ENCODE assay signal across 21 cellular contexts in genomic region chr5:32534056-32534455, GRCh38. TPM values are rescaled to one million over a fixed set of nuclear protein-coding genes. Genes with fewer than 3 reads are reported as not detected.
DNase-seq lines count a peak whose midpoint lies in the region; ATAC-seq and TF ChIP-seq lines count a peak whose summit lies in the region.
"Had no signal": no experiment of that assay in that cellular context is flagged by ENCODE, and none has a peak within 500 bp of the region (broad histone marks: within the 10 kb centered on the region; RNA-seq: fewer than 3 reads in every experiment).

No MANE protein-coding gene starts in this region.

- peaks cover 16% of the 10 kb centered on the region for H3K36me3 Mint-ChIP-seq in activated CD4-positive, alpha-beta T cell treated with anti-CD3 and anti-CD28 coated beads, Interleukin-2, amount 10 ng/mL, durations not matched to agents 24 days and 14 days (ENCODE audit: low read depth)
- peaks cover 35% of the 10 kb centered on the region for H3K36me3 Mint-ChIP-seq in activated CD4-positive, alpha-beta memory T cell treated with anti-CD3 and anti-CD28 coated beads, Interleukin-2, amount 10 ng/mL, durations not matched to agents 7 days and 5 days (ENCODE audit: low read depth)
- H3K36me3 Mint-ChIP-seq: CD14-positive monocyte had no signal

- H3K27ac Mint-ChIP-seq in activated CD4-positive, alpha-beta T cell treated with anti-CD3 and anti-CD28 coated beads, Interleukin-2, amount 10 ng/mL, durations not matched to agents 24 days and 14 days = peak overlapping the region; percentile 57
- peak overlapping the region; percentile 63 for H3K27ac Mint-ChIP-seq in activated CD4-positive, alpha-beta memory T cell treated with anti-CD3 and anti-CD28 coated beads, Interleukin-2, amount 10 ng/mL, durations not matched to agents 7 days and 5 days

- peak; percentile 31 for ATAC-seq in gastroesophageal sphincter
- ATAC-seq in GM18498 (IDR thresholded peaks at IDR 0.05; ENCODE audit: unreplicated experiment) = no peak
- ATAC-seq in HG03135 (IDR thresholded peaks at IDR 0.05; ENCODE audit: unreplicated experiment) = no peak
- ATAC-seq: A549 had no signal

- H3K9me3 Mint-ChIP-seq in activated CD4-positive, alpha-beta T cell treated with anti-CD3 and anti-CD28 coated beads, Interleukin-2, amount 10 ng/mL, durations not matched to agents 24 days and 14 days = no peaks in the 10 kb centered on the region
- H3K9me3 Mint-ChIP-seq in activated CD4-positive, alpha-beta memory T cell treated with anti-CD3 and anti-CD28 coated beads, Interleukin-2, amount 10 ng/mL, durations not matched to agents 7 days and 5 days = no peaks in the 10 kb centered on the region

- no peak for TF ChIP-seq EP300 in gastroesophageal sphincter (IDR thresholded peaks at IDR 0.05)

- H3K4me3 ChIP-seq in gastroesophageal sphincter = no peak overlapping the region
- H3K4me3 ChIP-seq: A549, adrenal gland, thyroid gland had no signal

- peak overlapping the region; percentile 50 for H3K4me3 Mint-ChIP-seq in activated CD4-positive, alpha-beta T cell treated with anti-CD3 and anti-CD28 coated beads, Interleukin-2, amount 10 ng/mL, durations not matched to agents 24 days and 14 days
- peak overlapping the region; percentile 77 for H3K4me3 Mint-ChIP-seq in activated CD4-positive, alpha-beta memory T cell treated with anti-CD3 and anti-CD28 coated beads, Interleukin-2, amount 10 ng/mL, durations not matched to agents 7 days and 5 days
- H3K4me3 Mint-ChIP-seq: CD14-positive monocyte had no signal

- POLR2A ChIA-PET in activated CD4-positive, alpha-beta memory T cell treated with anti-CD3 and anti-CD28 coated beads, Interleukin-2, amount 10 ng/mL, durations not matched to agents 7 days and 5 days (lab: Charles Lee) = interaction anchor here (1.0 to 9.6 kb wide), 3 partner anchors 8 to 56 kb away, joined by 5 to 210 read pairs (median 8); partner anchors contain the start of gene SUB1

- H3K4me1 ChIP-seq in gastroesophageal sphincter = no peaks in the 10 kb centered on the region
- H3K4me1 ChIP-seq: adrenal gland had no signal

- H3K27ac ChIP-seq in gastroesophageal sphincter = no peak overlapping the region
- H3K27ac ChIP-seq: adrenal gland, thyroid gland had no signal

- no peak for TF ChIP-seq CTCF in gastroesophageal sphincter (IDR thresholded peaks at IDR 0.05)

- 16 to 17% methylated on average over 1 of the region's 1 CpG for WGBS in gastroesophageal sphincter (ENCODE audit: low coverage in 1 of 2), 2 donors

- no peaks in the 10 kb centered on the region for H3K27me3 Mint-ChIP-seq in activated CD4-positive, alpha-beta T cell treated with anti-CD3 and anti-CD28 coated beads, Interleukin-2, amount 10 ng/mL, durations not matched to agents 24 days and 14 days
- H3K27me3 Mint-ChIP-seq in activated CD4-positive, alpha-beta memory T cell treated with anti-CD3 and anti-CD28 coated beads, Interleukin-2, amount 10 ng/mL, durations not matched to agents 7 days and 5 days = no peaks in the 10 kb centered on the region

- no peak for DNase-seq in activated CD4-positive, alpha-beta T cell treated with anti-CD3 and anti-CD28 coated beads, Interleukin-2, amount 10 ng/mL, durations not matched to agents 24 days and 14 days
- no peak for DNase-seq in activated CD4-positive, alpha-beta T cell treated with anti-CD3 and anti-CD28 coated beads, Interleukin-2, amount 50 U/mL, for 48 hours
- DNase-seq in CD1c-positive myeloid dendritic cell (ENCODE audit: extremely low spot score) (peak; percentile 37), iPS-NIHi11 (ENCODE audit: low spot score) (no peak)
- DNase-seq in activated CD4-positive, alpha-beta memory T cell treated with anti-CD3 and anti-CD28 coated beads, Interleukin-2, amount 10 ng/mL, durations not matched to agents 7 days and 5 days = no peak
- DNase-seq: activated CD4-positive, CD25-positive, alpha-beta regulatory T cell; activated CD8-positive, alpha-beta memory T cell treated with anti-CD3 and anti-CD28 coated beads, Interleukin-2, amount 50 U/mL, for 48 hours; adrenal gland; central memory CD4-positive, alpha-beta T cell; effector CD4-positive, alpha-beta T cell; kidney glomerular epithelial cell; NCI-H1105; NCI-H524 treated with DMSO at 0.1 percent for 48 hours; nucleus accumbens; retina; thyroid gland had no signal

- H3K27me3 ChIP-seq in gastroesophageal sphincter = no peaks in the 10 kb centered on the region
- H3K27me3 ChIP-seq: adrenal gland, thyroid gland had no signal

- peaks cover 60% of the 10 kb centered on the region for H3K4me1 Mint-ChIP-seq in activated CD4-positive, alpha-beta T cell treated with anti-CD3 and anti-CD28 coated beads, Interleukin-2, amount 10 ng/mL, durations not matched to agents 24 days and 14 days
- H3K4me1 Mint-ChIP-seq in activated CD4-positive, alpha-beta memory T cell treated with anti-CD3 and anti-CD28 coated beads, Interleukin-2, amount 10 ng/mL, durations not matched to agents 7 days and 5 days = peaks cover 89% of the 10 kb centered on the region

- CTCF ChIA-PET in activated CD4-positive, alpha-beta memory T cell treated with anti-CD3 and anti-CD28 coated beads, Interleukin-2, amount 10 ng/mL, durations not matched to agents 7 days and 5 days (lab: Charles Lee) = interaction anchor here (0.7 to 3.6 kb wide), 3 partner anchors 44 to 56 kb away, joined by 4 to 22 read pairs (median 6); no protein-coding TSS in a partner anchor

- TF ChIP-seq POLR2A in gastroesophageal sphincter (IDR thresholded peaks at IDR 0.05) = no peak

- no peaks in the 10 kb centered on the region for H3K36me3 ChIP-seq in gastroesophageal sphincter
- H3K36me3 ChIP-seq: adrenal gland, thyroid gland had no signal

- intact Hi-C loops in activated CD4-positive, alpha-beta T cell treated with anti-CD3 and anti-CD28 coated beads, Interleukin-2, amount 10 ng/mL, durations not matched to agents 24 days and 14 days (cut with micrococcal nuclease) = loop anchor here (5.0 kb wide), 2 partner anchors 37 to 322 kb away; no protein-coding TSS in a partner anchor

- H3K9me3 ChIP-seq in gastroesophageal sphincter = no peaks in the 10 kb centered on the region
- H3K9me3 ChIP-seq: A549, adrenal gland, thyroid gland had no signal

RNA-seq across cellular contexts. Expression of gene SUB1, which starts 51.3 kb away (rescaled TPM):
- 403 and 404 TPM in 2 replicates for total RNA-seq in activated CD4-positive, alpha-beta T cell treated with anti-CD3 and anti-CD28 coated beads, Interleukin-2, amount 10 ng/mL, durations not matched to agents 24 days and 14 days
- total RNA-seq in activated CD4-positive, alpha-beta memory T cell treated with anti-CD3 and anti-CD28 coated beads, Interleukin-2, amount 10 ng/mL, durations not matched to agents 7 days and 5 days = 100 to 1,000 TPM; 603 to 618 TPM
- 100 to 1,000 TPM; 122 to 221 (median 149) TPM for total RNA-seq in gastroesophageal sphincter
